In the genomic region with DNA sequence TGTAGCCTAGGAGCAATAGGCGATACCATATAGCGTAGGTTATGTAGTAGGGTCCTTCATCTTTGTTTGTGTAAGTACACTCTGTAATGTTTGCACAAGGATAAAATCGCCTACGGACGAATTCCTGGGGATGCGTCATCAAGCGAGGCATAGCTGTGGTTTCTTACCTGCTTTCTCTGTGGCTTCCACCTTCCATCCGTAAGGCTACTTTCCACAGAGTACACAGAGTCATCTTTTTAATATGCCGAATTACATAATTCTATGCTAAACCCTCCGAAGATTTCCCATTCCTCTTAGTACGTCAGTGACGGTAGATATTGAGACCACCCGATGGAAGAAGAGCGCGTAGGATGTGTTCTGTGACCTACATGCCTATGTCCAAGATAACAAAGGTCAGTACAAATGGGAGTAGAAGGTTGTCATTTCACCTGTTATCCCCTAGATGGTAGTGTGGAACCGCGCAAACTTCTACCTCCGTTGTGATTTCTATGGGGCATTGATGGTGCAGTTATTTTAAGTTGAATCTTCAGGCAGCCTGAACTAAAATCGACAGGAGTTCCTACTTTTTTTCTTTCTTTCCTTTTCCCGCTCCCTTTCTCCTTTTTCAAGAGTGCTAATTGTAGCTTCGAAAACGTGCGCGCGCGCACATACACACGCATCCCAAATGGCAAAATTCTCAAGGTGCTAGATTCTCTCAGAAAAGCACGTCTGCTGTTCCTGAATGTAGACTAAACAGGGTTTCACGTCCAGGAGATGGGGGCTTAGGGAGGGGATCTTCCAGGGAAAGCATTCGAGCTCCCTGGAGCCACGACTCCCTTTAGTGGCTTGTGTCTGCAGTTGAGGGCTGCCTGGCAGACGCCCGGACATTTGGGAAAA, we compare ENCODE assay signal across 9 cellular contexts.
DNase-seq lines count a peak whose midpoint lies in the region; ATAC-seq and TF ChIP-seq lines count a peak whose summit lies in the region.
"Had no signal": no experiment of that assay in that cellular context is flagged by ENCODE, and none has a peak within 500 bp of the region (broad histone marks: within the 10 kb centered on the region; RNA-seq: fewer than 3 reads in every experiment).

No MANE protein-coding gene starts in this region.

- DNase-seq in stimulated activated CD4-positive, alpha-beta T cell treated with anti-CD3 and anti-CD28 coated beads, Interleukin-15, amount 100 ng/mL, for 24 hours, result peak; percentile 13
- DNase-seq in stimulated activated CD4-positive, alpha-beta T cell treated with anti-CD3 and anti-CD28 coated beads, Interleukin-2, amount 100 ng/mL, for 24 hours, result no peak
- DNase-seq in SK-N-SH (peak; percentile 74), fibroblast of mammary gland (ENCODE audit: low read depth) (peak; percentile 52), activated gamma-delta T cell (lab: John Stamatoyannopoulos, UW) (no peak)

- POLR2A ChIA-PET in SK-N-SH (lab: Yijun Ruan, JAX), result no interaction called here

- H3K4me2 ChIP-seq in SK-N-SH (no peak overlapping the region), neural cell (ENCODE audit: low read length) (no peak overlapping the region)

- TF ChIP-seq CTCF in SK-N-SH (IDR thresholded peaks at IDR 0.05) (peak; percentile 80), fibroblast of mammary gland (conservative IDR thresholded peaks at IDR 0.05; ENCODE audit: control insufficient read depth, insufficient read depth, low read depth, low read length) (peak; percentile 73), neural cell (IDR thresholded peaks at IDR 0.05; ENCODE audit: poor library complexity, severe bottlenecking) (peak; percentile 92)

- CTCF ChIA-PET in SK-N-SH (lab: Yijun Ruan, JAX), result interaction anchor here (0.6 to 2.6 kb wide), 19 partner anchors 8 to 1509 kb away, joined by 3 to 8 read pairs (median 3); no protein-coding TSS in a partner anchor

- H4K20me1 ChIP-seq in SK-N-SH (ENCODE audit: insufficient read depth), result no peaks in the 10 kb centered on the region
- no peaks in the 10 kb centered on the region for H4K20me1 ChIP-seq in neural cell (ENCODE audit: insufficient read depth)

- H3K36me3 ChIP-seq in HUES6 (ENCODE audit: control insufficient read depth, insufficient read depth, low read length), result no peaks in the 10 kb centered on the region
- H3K36me3 ChIP-seq in SK-N-SH (replicated peaks in 1 of 2; ENCODE audit: control insufficient read depth in 1 of 2, insufficient read depth in 2 of 2, low read length in 1 of 2), result no peaks in the 10 kb centered on the region
- no peaks in the 10 kb centered on the region for H3K36me3 ChIP-seq in neural cell (ENCODE audit: insufficient read depth, low read length)
- H3K36me3 ChIP-seq: neutrophil had no signal

- H3K9me3 ChIP-seq in HUES6 (ENCODE audit: control insufficient read depth, insufficient read depth, low read depth, low read length), result no peaks in the 10 kb centered on the region
- no peaks in the 10 kb centered on the region for H3K9me3 ChIP-seq in SK-N-SH
- H3K9me3 ChIP-seq in neural cell (ENCODE audit: low read length), result no peaks in the 10 kb centered on the region
- H3K9me3 ChIP-seq: neutrophil had no signal

- H2AFZ ChIP-seq in SK-N-SH (ENCODE audit: low read depth), result no peak overlapping the region
- H2AFZ ChIP-seq in neural cell (ENCODE audit: low read depth, low read length), result no peak overlapping the region

- H3F3A ChIP-seq in SK-N-SH (replicated peaks; ENCODE audit: insufficient read depth) (no peaks in the 10 kb centered on the region), neural cell (ENCODE audit: insufficient read depth, low read length, poor library complexity, severe bottlenecking) (no peaks in the 10 kb centered on the region)

- H3K27ac ChIP-seq in HUES6 (ENCODE audit: low read depth, low read length), result peak overlapping the region; percentile 41
- H3K27ac ChIP-seq in SK-N-SH (ENCODE audit: low read depth in 2 of 2, low read length in 1 of 2), result no peak overlapping the region
- no peak overlapping the region for H3K27ac ChIP-seq in neural cell (ENCODE audit: low read length)
- H3K27ac ChIP-seq: neutrophil had no signal

- H3K79me2 ChIP-seq in SK-N-SH (ENCODE audit: insufficient read depth) (no peaks in the 10 kb centered on the region), neural cell (replicated peaks; ENCODE audit: insufficient read depth, low read length) (no peaks in the 10 kb centered on the region)

- ATAC-seq in GM21786 (IDR thresholded peaks at IDR 0.05; ENCODE audit: unreplicated experiment), result peak; percentile 97

- no peak for TF ChIP-seq EP300 in SK-N-SH (IDR thresholded peaks at IDR 0.05; ENCODE audit: borderline replicate concordance in 1 of 2, low read depth in 1 of 2, low read length in 1 of 2)
- no peak for TF ChIP-seq EP300 in neural cell (conservative IDR thresholded peaks at IDR 0.05; ENCODE audit: poor library complexity, severe bottlenecking)

- peak; percentile 94 for TF ChIP-seq RAD21 in SK-N-SH (IDR thresholded peaks at IDR 0.05; ENCODE audit: low read length)
- peak; percentile 93 for TF ChIP-seq RAD21 in neural cell (conservative IDR thresholded peaks at IDR 0.05)

- H3K27me3 ChIP-seq in HUES6 (ENCODE audit: control insufficient read depth, insufficient read depth, low read length) (no peaks in the 10 kb centered on the region), SK-N-SH (ENCODE audit: insufficient read depth) (no peaks in the 10 kb centered on the region), neural cell (ENCODE audit: insufficient read depth, low read depth, low read length) (no peaks in the 10 kb centered on the region)
- H3K27me3 ChIP-seq: neutrophil had no signal

- H3K4me1 ChIP-seq in HUES6 (ENCODE audit: control insufficient read depth, insufficient read depth, low read length) (no peaks in the 10 kb centered on the region), SK-N-SH (ENCODE audit: control insufficient read depth in 1 of 2, insufficient read depth in 2 of 2, low read depth in 1 of 2, low read length in 1 of 2) (peaks cover 0 to 5% of the 10 kb centered on the region in 2 experiments; a peak in 1 of 4 replicates)

- H3K4me3 ChIP-seq in HUES6 (ENCODE audit: low read depth, low read length), result no peak overlapping the region
- H3K4me3 ChIP-seq in SK-N-SH (ENCODE audit: low read depth in 2 of 2, low read length in 1 of 2), result no peak overlapping the region; a peak in 1 of 4 replicates
- no peak overlapping the region for H3K4me3 ChIP-seq in fibroblast of mammary gland (ENCODE audit: control insufficient read depth, low read depth, low read length)
- no peak overlapping the region for H3K4me3 ChIP-seq in neural cell (ENCODE audit: low read length)

- no peaks in the 10 kb centered on the region for H3K9me2 ChIP-seq in SK-N-SH
- no peaks in the 10 kb centered on the region for H3K9me2 ChIP-seq in neural cell (ENCODE audit: insufficient read depth, low read length)

- no peak overlapping the region for H3K9ac ChIP-seq in HUES6 (ENCODE audit: low read length)
- H3K9ac ChIP-seq in SK-N-SH, result no peak overlapping the region
- H3K9ac ChIP-seq in neural cell (ENCODE audit: low read length), result no peak overlapping the region

- WGBS in SK-N-SH (ENCODE audit: low lambda C conversion rate), result 46% methylated on average over 32 of the region's 33 CpGs

TF ChIP-seq in SK-N-SH, 30 proteins besides CTCF, POLR2A, EP300 and RAD21:
- no peak for TF ChIP-seq RCOR1 (IDR thresholded peaks at IDR 0.05; ENCODE audit: low read length)
- peak; percentile 66 for TF ChIP-seq SMC3 (IDR thresholded peaks at IDR 0.05; ENCODE audit: low read depth, low read length)

TF ChIP-seq in neural cell, 6 proteins besides CTCF, POLR2A, EP300 and RAD21:
- TF ChIP-seq SMC3 (conservative IDR thresholded peaks at IDR 0.05; ENCODE audit: poor library complexity) (peak; percentile 82), POLR2AphosphoS5 (IDR thresholded peaks at IDR 0.05) (no peak)

Comparison
In these comparisons a context has a peak if more than half of its experiments do, and no peak if none do; other contexts are left out.
1. DNase-seq: peak in stimulated activated CD4-positive, alpha-beta T cell treated with anti-CD3 and anti-CD28 coated beads, Interleukin-15, amount 100 ng/mL, for 24 hours (single experiment), SK-N-SH (single experiment) and fibroblast of mammary gland (single experiment); none in stimulated activated CD4-positive, alpha-beta T cell treated with anti-CD3 and anti-CD28 coated beads, Interleukin-2, amount 100 ng/mL, for 24 hours (0 of 2) and activated gamma-delta T cell (single experiment).
2. Peak in every context shown above with its lines, with median percentiles within 50 percentile points of each other: CTCF ChIP-seq.